ENCODE assay signal across 9 cellular contexts in the genomic region with DNA sequence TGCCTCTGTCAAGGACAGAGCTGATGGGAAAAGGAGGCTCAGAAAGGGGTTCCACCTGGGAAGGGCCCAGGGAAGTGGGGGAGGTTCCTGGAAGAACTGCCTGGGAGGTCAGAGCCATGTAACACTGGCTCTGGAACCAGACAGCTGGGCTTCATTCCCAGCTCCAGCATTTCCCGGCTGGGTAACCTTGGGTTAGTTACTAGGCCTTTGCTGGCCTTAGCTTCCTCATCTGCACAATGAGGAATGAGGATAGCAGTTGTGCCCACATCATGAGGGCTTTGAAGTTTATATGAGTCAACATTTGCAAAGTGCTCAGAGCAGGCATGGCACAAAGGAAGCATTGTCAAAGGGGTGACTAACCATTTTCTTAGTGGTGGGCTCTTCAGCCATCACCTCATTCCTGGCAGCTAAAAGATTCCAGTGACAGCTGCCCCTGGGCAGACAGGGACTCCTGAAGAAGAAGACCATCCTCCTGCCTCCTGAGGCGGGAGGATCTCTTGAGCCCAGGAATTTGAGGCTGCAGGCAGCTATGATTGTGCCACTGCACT. TPM values are rescaled to one million over a fixed set of nuclear protein-coding genes. Genes with fewer than 3 reads are reported as not detected.
DNase-seq lines count a peak whose midpoint lies in the region; ATAC-seq and TF ChIP-seq lines count a peak whose summit lies in the region.
"Had no signal": no experiment of that assay in that cellular context is flagged by ENCODE, and none has a peak within 500 bp of the region (broad histone marks: within the 10 kb centered on the region; RNA-seq: fewer than 3 reads in every experiment).

No MANE protein-coding gene starts in this region.

- H3K36me3 ChIP-seq in liver (ENCODE audit: control insufficient read depth in 4 of 4, insufficient read depth in 3 of 4, low read depth in 1 of 4, low read length in 3 of 4): peaks cover 8 to 15% (median 11%) of the 10 kb centered on the region in 4 donors
- peaks cover 10 to 18% (median 16%) of the 10 kb centered on the region in 4 donors for H3K36me3 ChIP-seq in upper lobe of left lung
- H3K36me3 ChIP-seq in ascending aorta: peaks cover 14 to 16% of the 10 kb centered on the region in 2 donors

- H3K27me3 ChIP-seq in liver (ENCODE audit: control insufficient read depth in 4 of 4, insufficient read depth in 4 of 4, low read length in 3 of 4) (no peaks in the 10 kb centered on the region), upper lobe of left lung (no peaks in the 10 kb centered on the region), ascending aorta (no peaks in the 10 kb centered on the region)

- no peaks in the 10 kb centered on the region for H3K27me3 Mint-ChIP-seq in activated naive CD4-positive, alpha-beta T cell treated with anti-CD3 and anti-CD28 coated beads for 36 hours (ENCODE audit: low read depth)

- H3K9ac ChIP-seq in liver (ENCODE audit: low read depth in 1 of 2, low read length in 2 of 2): peak overlapping the region in 1 of 2 donors; percentile 50

- H3K27ac ChIP-seq in liver (ENCODE audit: low read depth in 1 of 2, low read length in 2 of 2) (peak overlapping the region; percentile 91 to 96), upper lobe of left lung (peak overlapping the region; percentile 96 to 100 (median 100)), ascending aorta (peak overlapping the region in 1 of 2 donors; percentile 94)

- CTCF ChIA-PET in activated naive CD4-positive, alpha-beta T cell treated with anti-CD3 and anti-CD28 coated beads for 36 hours (lab: Charles Lee): interaction anchor here (1.4 kb wide), 1 partner anchor 14 kb away, joined by 4 read pairs; no protein-coding TSS in a partner anchor

- peak overlapping the region; percentile 84 for H3K4me3 Mint-ChIP-seq in activated naive CD4-positive, alpha-beta T cell treated with anti-CD3 and anti-CD28 coated beads for 36 hours

- TF ChIP-seq POLR2A in upper lobe of left lung (IDR thresholded peaks at IDR 0.05): no peak

- H3K4me1 ChIP-seq in liver (ENCODE audit: control insufficient read depth in 4 of 4, insufficient read depth in 4 of 4, low read length in 3 of 4) (peaks cover 13 to 33% (median 18%) of the 10 kb centered on the region in 4 donors), upper lobe of left lung (peaks cover 30 to 37% (median 33%) of the 10 kb centered on the region in 4 donors), ascending aorta (peaks cover 8 to 27% of the 10 kb centered on the region in 2 donors)

- no peak for TF ChIP-seq CTCF in liver (IDR thresholded peaks at IDR 0.05; ENCODE audit: low read depth, low read length, missing input control)
- TF ChIP-seq CTCF in upper lobe of left lung (IDR thresholded peaks at IDR 0.05): no peak
- no peak for TF ChIP-seq CTCF in ascending aorta (IDR thresholded peaks at IDR 0.05)

- peak overlapping the region; percentile 91 for H3K27ac Mint-ChIP-seq in activated naive CD4-positive, alpha-beta T cell treated with anti-CD3 and anti-CD28 coated beads for 36 hours
- peak overlapping the region; percentile 95 to 98 for H3K27ac Mint-ChIP-seq in activated naive CD4-positive, alpha-beta T cell treated with anti-CD3 and anti-CD28 coated beads, Interleukin-2, amount 50 U/mL, for 72 hours

- ATAC-seq in activated naive CD4-positive, alpha-beta T cell treated with anti-CD3 and anti-CD28 coated beads, Interleukin-2, amount 50 U/mL, for 72 hours: peak in 1 of 2 donors; percentile 28
- ATAC-seq in upper lobe of left lung (ENCODE audit: low FRiP score in 2 of 2) (no peak), HG03378 (IDR thresholded peaks at IDR 0.05; ENCODE audit: unreplicated experiment) (no peak), GM21360 (IDR thresholded peaks at IDR 0.05; ENCODE audit: unreplicated experiment) (no peak)

- intact Hi-C loops in activated naive CD4-positive, alpha-beta T cell treated with anti-CD3 and anti-CD28 coated beads for 36 hours (cut with micrococcal nuclease): loop anchor here (5.0 kb wide), 2 partner anchors 138 to 167 kb away; partner anchors contain the start of gene ADGRE5
- intact Hi-C loops in ascending aorta (cut with DNase I): no loop called here

- TF ChIP-seq EP300 in upper lobe of left lung (IDR thresholded peaks at IDR 0.05): no peak

- H3K36me3 Mint-ChIP-seq in activated naive CD4-positive, alpha-beta T cell treated with anti-CD3 and anti-CD28 coated beads for 36 hours (ENCODE audit: low read depth): peaks cover 28% of the 10 kb centered on the region
- H3K36me3 Mint-ChIP-seq in activated naive CD4-positive, alpha-beta T cell treated with anti-CD3 and anti-CD28 coated beads, Interleukin-2, amount 50 U/mL, for 72 hours: peaks cover 31 to 37% of the 10 kb centered on the region in 2 donors

- DNase-seq in activated naive CD4-positive, alpha-beta T cell treated with anti-CD3 and anti-CD28 coated beads for 36 hours: peak; percentile 55
- no peak for DNase-seq in activated naive CD4-positive, alpha-beta T cell treated with Interleukin-2 at 50 U/mL for 16 hours
- no peak for DNase-seq in activated naive CD4-positive, alpha-beta T cell treated with anti-CD3 and anti-CD28 coated beads, Interleukin-2, amount 50 U/mL, for 72 hours (ENCODE audit: low spot score in 2 of 2)
- peak in 1 of 2 donors; percentile 48 for DNase-seq in upper lobe of left lung
- no peak for DNase-seq in ascending aorta (ENCODE audit: low spot score in 2 of 2)
- DNase-seq: DND-41 had no signal

- 50% methylated on average over 2 of the region's 2 CpGs for WGBS in liver
- WGBS in upper lobe of left lung, 2 donors: 51 to 83% methylated on average over 1 to 2 of the region's 2 CpGs

- peaks cover 65% of the 10 kb centered on the region for H3K4me1 Mint-ChIP-seq in activated naive CD4-positive, alpha-beta T cell treated with anti-CD3 and anti-CD28 coated beads for 36 hours (ENCODE audit: low read depth)

- H3K9me3 ChIP-seq in liver (ENCODE audit: control insufficient read depth in 4 of 4, low read length in 3 of 4) (no peaks in the 10 kb centered on the region), upper lobe of left lung (no peaks in the 10 kb centered on the region), ascending aorta (no peaks in the 10 kb centered on the region)

- H3K9me3 Mint-ChIP-seq in activated naive CD4-positive, alpha-beta T cell treated with anti-CD3 and anti-CD28 coated beads for 36 hours: no peaks in the 10 kb centered on the region
- H3K9me3 Mint-ChIP-seq in activated naive CD4-positive, alpha-beta T cell treated with anti-CD3 and anti-CD28 coated beads, Interleukin-2, amount 50 U/mL, for 72 hours: no peaks in the 10 kb centered on the region

- no peak for TF ChIP-seq RAD21 in liver (IDR thresholded peaks at IDR 0.05)

- H3K4me3 ChIP-seq in liver (ENCODE audit: low read depth in 1 of 3, low read length in 3 of 3): no peak overlapping the region
- H3K4me3 ChIP-seq in upper lobe of left lung: no peak overlapping the region
- H3K4me3 ChIP-seq in ascending aorta: no peak overlapping the region

RNA-seq across cellular contexts. Expression of gene DNAJB1, which starts 1.7 kb away (rescaled TPM):
- 10 to 100 TPM; 48.1 to 49.5 TPM for total RNA-seq in activated naive CD4-positive, alpha-beta T cell treated with anti-CD3 and anti-CD28 coated beads for 36 hours
- 100 to 1,000 TPM in 1 of 2 donors, 10 to 100 TPM in 1; 59.5 to 124 TPM for total RNA-seq in activated naive CD4-positive, alpha-beta T cell treated with anti-CD3 and anti-CD28 coated beads, Interleukin-2, amount 50 U/mL, for 72 hours
- 10 to 100 TPM; 32.5 to 43.0 TPM for total RNA-seq in liver
- 10 to 100 TPM; 29.4 to 36.5 TPM for polyA plus RNA-seq in liver
- total RNA-seq in upper lobe of left lung: 100 to 1,000 TPM in 3 of 6 donors, 10 to 100 TPM in 3; 33.5 to 137 (median 101) TPM
- total RNA-seq in ascending aorta: 73.8 TPM

RNA-seq across cellular contexts. Expression of gene TECR, which starts 9.5 kb away (rescaled TPM):
- 100 to 1,000 TPM; 102 to 105 TPM for total RNA-seq in activated naive CD4-positive, alpha-beta T cell treated with anti-CD3 and anti-CD28 coated beads for 36 hours
- total RNA-seq in activated naive CD4-positive, alpha-beta T cell treated with anti-CD3 and anti-CD28 coated beads, Interleukin-2, amount 50 U/mL, for 72 hours: 100 to 1,000 TPM; 116 to 118 TPM
- total RNA-seq in liver (10 to 100 TPM; 26.4 to 35.3 TPM), upper lobe of left lung (100 to 1,000 TPM in 2 of 6 donors, 10 to 100 TPM in 4; 54.0 to 124 (median 80.6) TPM), ascending aorta (88.7 TPM)
- polyA plus RNA-seq in liver: 100 to 1,000 TPM in 1 of 2 donors, 10 to 100 TPM in 1; 86.3 to 157 TPM

RNA-seq across cellular contexts. Expression of gene GIPC1, which starts 24.0 kb away (rescaled TPM):
- 10 to 100 TPM; 15.4 to 16.5 TPM for total RNA-seq in activated naive CD4-positive, alpha-beta T cell treated with anti-CD3 and anti-CD28 coated beads for 36 hours
- total RNA-seq in activated naive CD4-positive, alpha-beta T cell treated with anti-CD3 and anti-CD28 coated beads, Interleukin-2, amount 50 U/mL, for 72 hours: 10 to 100 TPM; 24.8 to 33.3 TPM
- 10 to 100 TPM; 18.4 to 31.7 TPM for total RNA-seq in liver
- 10 to 100 TPM; 19.4 to 34.5 TPM for polyA plus RNA-seq in liver
- total RNA-seq in upper lobe of left lung: 100 to 1,000 TPM; 103 to 283 (median 152) TPM
- 123 TPM for total RNA-seq in ascending aorta

RNA-seq across cellular contexts. Expression of gene PTGER1, which starts 44.8 kb away (rescaled TPM):
- total RNA-seq in activated naive CD4-positive, alpha-beta T cell treated with anti-CD3 and anti-CD28 coated beads for 36 hours: not detected
- under 1 TPM; 0.20 to 0.97 TPM for total RNA-seq in activated naive CD4-positive, alpha-beta T cell treated with anti-CD3 and anti-CD28 coated beads, Interleukin-2, amount 50 U/mL, for 72 hours
- total RNA-seq in liver (under 1 TPM in 1 of 2 donors, not detected in 1; 0.42 TPM), upper lobe of left lung (1 to 10 TPM in 2 of 6 donors, under 1 TPM in 1, not detected in 3; 0.59 to 3.9 (median 1.7) TPM), ascending aorta (17.1 TPM)
- under 1 TPM; 0.15 to 0.22 TPM for polyA plus RNA-seq in liver

RNA-seq across cellular contexts. Expression of gene NDUFB7, which starts 51.9 kb away (rescaled TPM):
- total RNA-seq in activated naive CD4-positive, alpha-beta T cell treated with anti-CD3 and anti-CD28 coated beads for 36 hours: 100 to 1,000 TPM; 117 to 123 TPM
- 100 to 1,000 TPM; 111 to 129 TPM for total RNA-seq in activated naive CD4-positive, alpha-beta T cell treated with anti-CD3 and anti-CD28 coated beads, Interleukin-2, amount 50 U/mL, for 72 hours
- 100 to 1,000 TPM; 110 to 222 TPM for total RNA-seq in liver
- 100 to 1,000 TPM; 282 to 293 TPM for polyA plus RNA-seq in liver
- total RNA-seq in upper lobe of left lung: 100 to 1,000 TPM; 124 to 350 (median 171) TPM
- 612 TPM for total RNA-seq in ascending aorta
